16 cellular contexts compared by ENCODE assay signal in genomic region chr1:111015222-111015621, GRCh38. TPM values are rescaled to one million over a fixed set of nuclear protein-coding genes. Genes with fewer than 3 reads are reported as not detected.
DNase-seq lines count a peak whose midpoint lies in the region; ATAC-seq and TF ChIP-seq lines count a peak whose summit lies in the region.
"Had no signal": no experiment of that assay in that cellular context is flagged by ENCODE, and none has a peak within 500 bp of the region (broad histone marks: within the 10 kb centered on the region; RNA-seq: fewer than 3 reads in every experiment).

No MANE protein-coding gene starts in this region.

- no peak overlapping the region for H3K27ac ChIP-seq in DND-41 (ENCODE audit: low read length)
- H3K27ac ChIP-seq in VCaP = no peak overlapping the region

- no peaks in the 10 kb centered on the region for H3K4me1 Mint-ChIP-seq in natural killer cell treated with Interleukin-12 subunit alpha and Interleukin-12 subunit beta and Interleukin-15 and Interleukin-18, amount 100 ng/mL, for 72 hours (ENCODE audit: low read depth in 2 of 2)
- H3K4me1 Mint-ChIP-seq: CD14-positive monocyte, T-cell had no signal

- H3K9ac ChIP-seq in DND-41 (ENCODE audit: low read depth, low read length) (no peak overlapping the region), Loucy (ENCODE audit: low read depth, low read length, poor library complexity, severe bottlenecking) (no peak overlapping the region)

- no peak overlapping the region for H3K4me3 ChIP-seq in DND-41 (ENCODE audit: low read depth in 1 of 2, low read length in 2 of 2)
- H3K4me3 ChIP-seq in GM12864 (ENCODE audit: low read depth, low read length) = no peak overlapping the region
- no peak overlapping the region for H3K4me3 ChIP-seq in Loucy (ENCODE audit: low read length, poor library complexity, severe bottlenecking)

- no peaks in the 10 kb centered on the region for H3K9me2 ChIP-seq in Loucy (replicated peaks; ENCODE audit: low read depth, low read length)

- no peak overlapping the region for H3K4me2 ChIP-seq in DND-41 (ENCODE audit: insufficient read depth, low read length)
- no peak overlapping the region for H3K4me2 ChIP-seq in Loucy (ENCODE audit: low read depth, low read length, poor library complexity, severe bottlenecking)

- H3K36me3 Mint-ChIP-seq in natural killer cell treated with Interleukin-12 subunit alpha and Interleukin-12 subunit beta and Interleukin-15 and Interleukin-18, amount 100 ng/mL, for 72 hours = peaks cover 19% of the 10 kb centered on the region
- H3K36me3 Mint-ChIP-seq: CD14-positive monocyte had no signal

- H3K36me3 ChIP-seq in DND-41 (ENCODE audit: insufficient read depth, low read length) = no peaks in the 10 kb centered on the region
- no peaks in the 10 kb centered on the region for H3K36me3 ChIP-seq in Loucy (ENCODE audit: insufficient read depth, low read length)

- no peaks in the 10 kb centered on the region for H4K20me1 ChIP-seq in DND-41 (ENCODE audit: insufficient read depth, low read length)
- H4K20me1 ChIP-seq in Loucy (ENCODE audit: insufficient read depth, low read length, poor library complexity, severe bottlenecking) = no peaks in the 10 kb centered on the region

- ATAC-seq in DND-41 (ENCODE audit: insufficient read depth, low read depth) (no peak), HG02870 (IDR thresholded peaks at IDR 0.05; ENCODE audit: unreplicated experiment) (no peak)
- no peak for ATAC-seq in natural killer cell treated with Interleukin-12 subunit alpha and Interleukin-12 subunit beta and Interleukin-15 and Interleukin-18, amount 100 ng/mL, for 72 hours
- ATAC-seq: T-cell had no signal

- peak; percentile 18 for TF ChIP-seq CTCF in DND-41 (IDR thresholded peaks at IDR 0.05; ENCODE audit: borderline replicate concordance, extremely low read depth, low read length, poor library complexity, severe bottlenecking)
- TF ChIP-seq CTCF in GM12864 (IDR thresholded peaks at IDR 0.05; ENCODE audit: low read depth, low read length, missing control alignments) = peak; percentile 22
- TF ChIP-seq CTCF in Loucy (conservative IDR thresholded peaks at IDR 0.05; ENCODE audit: low read length) = peak; percentile 44; the same call in 1 of the 2 replicates
- TF ChIP-seq CTCF in VCaP (conservative IDR thresholded peaks at IDR 0.05) = peak; percentile 45

- no peaks in the 10 kb centered on the region for H3K4me1 ChIP-seq in DND-41 (ENCODE audit: insufficient read depth, low read length)
- no peaks in the 10 kb centered on the region for H3K4me1 ChIP-seq in Loucy (ENCODE audit: insufficient read depth, low read length, poor library complexity, severe bottlenecking)

- H3K27ac Mint-ChIP-seq in natural killer cell treated with Interleukin-12 subunit alpha and Interleukin-12 subunit beta and Interleukin-15 and Interleukin-18, amount 100 ng/mL, for 72 hours = no peak overlapping the region
- H3K27ac Mint-ChIP-seq: CD14-positive monocyte, HFFc6, IgD-negative memory B cell had no signal

- DNase-seq in DND-41 (no peak), GM12864 (ENCODE audit: low read depth) (no peak), NCI-H2196 treated with DMSO at 0.1 percent for 48 hours (lab: John Stamatoyannopoulos, UW; ENCODE audit: unreplicated experiment) (no peak)
- DNase-seq in activated naive CD4-positive, alpha-beta T cell treated with Interleukin-2 at 50 U/mL for 16 hours = no peak
- DNase-seq in natural killer cell treated with Interleukin-12 subunit alpha and Interleukin-12 subunit beta and Interleukin-15 and Interleukin-18, amount 100 ng/mL, for 72 hours (ENCODE audit: low spot score) = no peak
- DNase-seq: DMS153, HFFc6, NCI-H1436, NCI-H2081, T-cell, T1000 had no signal

- H3K9me3 Mint-ChIP-seq in natural killer cell treated with Interleukin-12 subunit alpha and Interleukin-12 subunit beta and Interleukin-15 and Interleukin-18, amount 100 ng/mL, for 72 hours = peaks cover 13% of the 10 kb centered on the region
- H3K9me3 Mint-ChIP-seq: HFFc6 had no signal

- H2AFZ ChIP-seq in DND-41 (ENCODE audit: low read depth, low read length) (no peak overlapping the region), Loucy (ENCODE audit: low read length) (no peak overlapping the region)

- no peaks in the 10 kb centered on the region for H3K79me2 ChIP-seq in DND-41 (ENCODE audit: insufficient read depth, low read length)
- H3K79me2 ChIP-seq in Loucy (ENCODE audit: insufficient read depth, low read length) = no peaks in the 10 kb centered on the region

- H3K9me3 ChIP-seq in DND-41 (ENCODE audit: insufficient read depth, low read length, severe bottlenecking) (no peaks in the 10 kb centered on the region), Loucy (ENCODE audit: insufficient read depth, low read depth, low read length) (no peaks in the 10 kb centered on the region)

- no peaks in the 10 kb centered on the region for H3F3A ChIP-seq in Loucy (ENCODE audit: low read depth)

- H3K27me3 ChIP-seq in DND-41 (ENCODE audit: insufficient read depth, low read length, poor library complexity) (no peaks in the 10 kb centered on the region), Loucy (ENCODE audit: insufficient read depth, low read length, poor library complexity, severe bottlenecking) (no peaks in the 10 kb centered on the region)

- no peak overlapping the region for H3K4me3 Mint-ChIP-seq in natural killer cell treated with Interleukin-12 subunit alpha and Interleukin-12 subunit beta and Interleukin-15 and Interleukin-18, amount 100 ng/mL, for 72 hours
- H3K4me3 Mint-ChIP-seq: CD14-positive monocyte, HFFc6, IgD-negative memory B cell, T-cell had no signal

- peaks cover 51 to 65% of the 10 kb centered on the region in 2 donors for H3K27me3 Mint-ChIP-seq in natural killer cell treated with Interleukin-12 subunit alpha and Interleukin-12 subunit beta and Interleukin-15 and Interleukin-18, amount 100 ng/mL, for 72 hours

RNA-seq across cellular contexts. Expression of gene LRIF1, which starts 51.5 kb away (rescaled TPM):
- total RNA-seq in natural killer cell treated with Interleukin-12 subunit alpha and Interleukin-12 subunit beta and Interleukin-15 and Interleukin-18, amount 100 ng/mL, for 72 hours = 10 to 100 TPM; 15.5 to 21.0 TPM
